ENCODE assay signal across 7 cellular contexts in the genomic region with DNA sequence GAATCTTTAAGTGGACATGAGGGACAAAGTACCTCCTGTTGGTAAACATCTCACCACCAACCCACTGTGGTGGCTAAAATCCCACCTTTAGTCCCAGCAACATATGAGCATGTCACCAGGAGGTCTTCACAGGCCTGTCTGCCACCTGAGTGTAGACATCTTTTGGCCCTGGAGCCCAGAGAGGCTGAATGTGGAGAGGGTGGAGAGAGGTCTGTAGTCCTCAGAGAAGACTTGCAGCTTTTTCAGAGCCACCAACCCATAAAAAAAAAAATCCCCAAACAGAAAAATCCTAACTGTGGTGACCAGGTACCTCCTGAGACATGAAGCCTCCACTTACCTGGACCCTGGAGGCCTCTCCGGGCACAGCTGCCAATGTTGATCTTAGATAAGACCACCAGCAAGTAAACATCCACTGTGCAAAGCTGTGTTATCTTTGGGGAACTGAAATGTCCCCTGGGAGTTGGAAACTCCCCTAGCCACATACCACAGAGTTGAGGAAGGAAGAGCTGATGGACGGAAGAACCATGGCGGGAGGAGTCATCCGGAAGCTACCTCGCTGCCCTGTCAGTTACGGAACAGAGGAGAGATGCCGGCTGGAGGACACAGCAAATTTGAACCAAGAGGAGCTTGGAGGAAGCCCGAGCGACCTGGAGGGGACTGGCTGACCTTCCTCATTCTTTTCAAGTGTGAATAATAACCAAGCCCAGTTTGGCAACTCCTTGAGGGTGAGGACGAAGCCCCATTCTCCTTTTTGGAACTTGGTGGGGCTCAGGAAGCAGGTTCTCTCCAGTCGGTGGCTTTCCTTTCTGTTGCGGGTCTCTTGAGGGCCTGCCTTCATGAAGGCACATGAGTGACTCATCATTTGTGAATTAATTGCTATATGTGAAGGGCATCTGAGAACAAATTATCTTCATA. TPM values are rescaled to one million over a fixed set of nuclear protein-coding genes. Genes with fewer than 3 reads are reported as not detected.
A peak's percentile ranks its signal among the peaks of the same experiment; 100 is the strongest.
DNase-seq lines count a peak whose midpoint lies in the region; ATAC-seq and TF ChIP-seq lines count a peak whose summit lies in the region.

Gene GHRL (minus strand): TSS at position 443 of the 915 bp plus-strand sequence. CDS start 2,767 bp downstream, outside the sequence.

- no peak for TF ChIP-seq EP300 in suprapubic skin (IDR thresholded peaks at IDR 0.05)

- peaks cover 0 to 33% (median 18%) of the 10 kb centered on the region in 5 donors for H3K36me3 Mint-ChIP-seq in naive thymus-derived CD4-positive, alpha-beta T cell

- H3K27ac ChIP-seq in naive thymus-derived CD4-positive, alpha-beta T cell (ENCODE audit: low read depth, low read length): no peak within 1 kb of the TSS
- H3K27ac ChIP-seq in suprapubic skin: no peak within 1 kb of the TSS

- H3K27me3 Mint-ChIP-seq in naive thymus-derived CD4-positive, alpha-beta T cell: no peaks in the 10 kb centered on the region

- no peak for TF ChIP-seq CTCF in suprapubic skin (IDR thresholded peaks at IDR 0.05)

- peak; percentile 59 for ATAC-seq in GM18867 (IDR thresholded peaks at IDR 0.05; ENCODE audit: unreplicated experiment)
- peak; percentile 78 for ATAC-seq in HG02642 (IDR thresholded peaks at IDR 0.05; ENCODE audit: poor library complexity, unreplicated experiment)
- peak; percentile 86 for ATAC-seq in naive thymus-derived CD4-positive, alpha-beta T cell

- no peak for TF ChIP-seq POLR2A in suprapubic skin (IDR thresholded peaks at IDR 0.05)

- H3K27ac Mint-ChIP-seq in naive thymus-derived CD4-positive, alpha-beta T cell: peak within 1 kb of the TSS; percentile 19 to 84 (median 69)

- no peaks in the 10 kb centered on the region for H3K9me3 ChIP-seq in naive thymus-derived CD4-positive, alpha-beta T cell (ENCODE audit: control insufficient read depth in 2 of 3, low read length in 3 of 3)
- no peaks in the 10 kb centered on the region for H3K9me3 ChIP-seq in suprapubic skin

- H3K27me3 ChIP-seq in naive thymus-derived CD4-positive, alpha-beta T cell (ENCODE audit: control insufficient read depth in 2 of 2, insufficient read depth in 2 of 2, low read length in 2 of 2): no peaks in the 10 kb centered on the region
- H3K27me3 ChIP-seq in suprapubic skin: no peaks in the 10 kb centered on the region

- intact Hi-C loops in naive thymus-derived CD4-positive, alpha-beta T cell (cut with micrococcal nuclease): no loop called here

- H3K4me1 ChIP-seq in naive thymus-derived CD4-positive, alpha-beta T cell (ENCODE audit: control insufficient read depth in 2 of 2, insufficient read depth in 2 of 2, low read length in 2 of 2): no peaks in the 10 kb centered on the region
- H3K4me1 ChIP-seq in suprapubic skin: no peaks in the 10 kb centered on the region

- peaks cover 14 to 28% (median 21%) of the 10 kb centered on the region in 7 donors for H3K4me1 Mint-ChIP-seq in naive thymus-derived CD4-positive, alpha-beta T cell

- peaks cover 0 to 53% (median 18%) of the 10 kb centered on the region in 3 experiments for H3K36me3 ChIP-seq in naive thymus-derived CD4-positive, alpha-beta T cell (ENCODE audit: control insufficient read depth in 2 of 3, insufficient read depth in 3 of 3, low read length in 3 of 3)
- peaks cover 6% of the 10 kb centered on the region for H3K36me3 ChIP-seq in suprapubic skin

- no peaks in the 10 kb centered on the region for H3K9me3 Mint-ChIP-seq in naive thymus-derived CD4-positive, alpha-beta T cell

- WGBS in suprapubic skin: 59% methylated on average over 12 of the region's 12 CpGs

- DNase-seq in SKM-1 (lab: John Stamatoyannopoulos, UW; ENCODE audit: unreplicated experiment) (peak; percentile 96), suprapubic skin (ENCODE audit: low spot score in 2 of 2) (no peak), SW 1271 (lab: John Stamatoyannopoulos, UW) (no peak), NCI-H2196 (lab: John Stamatoyannopoulos, UW; ENCODE audit: unreplicated experiment) (no peak)
- no peak for DNase-seq in naive thymus-derived CD4-positive, alpha-beta T cell

- H3K4me3 ChIP-seq in naive thymus-derived CD4-positive, alpha-beta T cell (ENCODE audit: low read length): no peak within 1 kb of the TSS
- H3K4me3 ChIP-seq in suprapubic skin: no peak within 1 kb of the TSS

- CTCF ChIA-PET in naive thymus-derived CD4-positive, alpha-beta T cell (lab: Charles Lee): interaction anchor here (0.6 to 0.8 kb wide), 2 partner anchors 20 to 29 kb away, joined by 3 read pairs; no protein-coding TSS in a partner anchor

- peak within 1 kb of the TSS in 4 of 10 donors; percentile 14 to 57 (median 36) for H3K4me3 Mint-ChIP-seq in naive thymus-derived CD4-positive, alpha-beta T cell

- POLR2A ChIA-PET in naive thymus-derived CD4-positive, alpha-beta T cell (lab: Charles Lee): interaction anchor here (0.7 to 1.1 kb wide), 2 partner anchors 10 to 1098 kb away, joined by 3 read pairs; no protein-coding TSS in a partner anchor

RNA-seq across cellular contexts. Expression of gene GHRL, which starts in this region (rescaled TPM):
- 1 to 10 TPM in 4 of 5 experiments, under 1 TPM in 1; 0.35 to 3.8 (median 1.3) TPM for total RNA-seq in naive thymus-derived CD4-positive, alpha-beta T cell
- polyA plus RNA-seq in naive thymus-derived CD4-positive, alpha-beta T cell: under 1 TPM; 0.67 to 0.69 TPM
- total RNA-seq in suprapubic skin: under 1 TPM in 1 of 4 donors, not detected in 3; 0.80 TPM
